In genomic region chr9:96045811-96046210, GRCh38 we compare ENCODE assay signal across 21 cellular contexts.
DNase-seq lines count a peak whose midpoint lies in the region; ATAC-seq and TF ChIP-seq lines count a peak whose summit lies in the region.
"Had no signal": no experiment of that assay in that cellular context is flagged by ENCODE, and none has a peak within 500 bp of the region (broad histone marks: within the 10 kb centered on the region; RNA-seq: fewer than 3 reads in every experiment).

No MANE protein-coding gene starts in this region.

- no peak overlapping the region for H3K4me3 ChIP-seq in mammary epithelial cell (replicated peaks in 1 of 3; ENCODE audit: insufficient read depth in 1 of 3, low read depth in 2 of 3, low read length in 3 of 3)
- H3K4me3 ChIP-seq: A549; BLaER1 treated with 17β-estradiol and CSF1 and Interleukin-3, amounts not matched to agents 10 nM and 100 nM; GM12878 had no signal

- H3K4me1 ChIP-seq in mammary epithelial cell (ENCODE audit: insufficient read depth, low read length): no peaks in the 10 kb centered on the region

- 87% methylated on average over 5 of the region's 5 CpGs for WGBS in mammary epithelial cell (ENCODE audit: low coverage, missing lambda C conversion rate)

- H3K4me3 Mint-ChIP-seq in activated naive CD8-positive, alpha-beta T cell: no peak overlapping the region
- H3K4me3 Mint-ChIP-seq in activated naive CD8-positive, alpha-beta T cell treated with anti-CD3 and anti-CD28 coated beads, Interleukin-2, amount 50 U/mL, for 24 hours: no peak overlapping the region
- no peak overlapping the region for H3K4me3 Mint-ChIP-seq in nephron
- H3K4me3 Mint-ChIP-seq: B cell; CD4-positive, alpha-beta T cell; CD8-positive, alpha-beta T cell had no signal

- no peaks in the 10 kb centered on the region for H3K9me3 Mint-ChIP-seq in activated naive CD8-positive, alpha-beta T cell (ENCODE audit: low read depth)
- H3K9me3 Mint-ChIP-seq in activated naive CD8-positive, alpha-beta T cell treated with anti-CD3 and anti-CD28 coated beads, Interleukin-2, amount 50 U/mL, for 24 hours: no peaks in the 10 kb centered on the region
- H3K9me3 Mint-ChIP-seq in nephron: peaks cover 4% of the 10 kb centered on the region
- H3K9me3 Mint-ChIP-seq: CD4-positive, alpha-beta T cell; CD8-positive, alpha-beta T cell had no signal

- CTCF ChIA-PET in mammary epithelial cell (lab: Charles Lee; ENCODE audit: low non-redundant PET): no interaction called here

- no peaks in the 10 kb centered on the region for H4K20me1 ChIP-seq in mammary epithelial cell (ENCODE audit: insufficient read depth, low read length)
- H4K20me1 ChIP-seq: BLaER1 treated with 17β-estradiol and CSF1 and Interleukin-3, amounts not matched to agents 10 nM and 100 nM had no signal

- no TSS peak for BruUV-seq in mammary epithelial cell (replicated peaks; lab: Mats Ljungman, UMichigan)

- intact Hi-C loops in posterior vena cava (cut with DNase I) (no loop called here), mammary epithelial cell (cut with micrococcal nuclease) (no loop called here)

- peak overlapping the region; percentile 11 for H3K27ac Mint-ChIP-seq in activated naive CD8-positive, alpha-beta T cell
- H3K27ac Mint-ChIP-seq in activated naive CD8-positive, alpha-beta T cell treated with anti-CD3 and anti-CD28 coated beads, Interleukin-2, amount 50 U/mL, for 24 hours: no peak overlapping the region
- peak overlapping the region in 2 of 3 experiments; percentile 79 to 99 for H3K27ac Mint-ChIP-seq in nephron
- H3K27ac Mint-ChIP-seq: B cell; CD4-positive, alpha-beta T cell; CD8-positive, alpha-beta T cell had no signal

- H3K9ac ChIP-seq in mammary epithelial cell (ENCODE audit: insufficient read depth, low read length): no peak overlapping the region

- H3K27me3 Mint-ChIP-seq in activated naive CD8-positive, alpha-beta T cell: no peaks in the 10 kb centered on the region
- H3K27me3 Mint-ChIP-seq in activated naive CD8-positive, alpha-beta T cell treated with anti-CD3 and anti-CD28 coated beads, Interleukin-2, amount 50 U/mL, for 24 hours: no peaks in the 10 kb centered on the region
- H3K27me3 Mint-ChIP-seq in nephron (ENCODE audit: low read depth): peaks cover 24% of the 10 kb centered on the region

- dilution Hi-C loops in mammary epithelial cell (cut with HindIII; ENCODE audit: low sequenced_read_pairs): no loop called here

- DNase-seq in activated naive CD8-positive, alpha-beta T cell treated with anti-CD3 and anti-CD28 coated beads, Interleukin-2, amount 50 U/mL, for 24 hours: no peak
- DNase-seq in cerebellar nuclear complex (lab: John Stamatoyannopoulos, UW): peak; percentile 18 to 49
- peak; percentile 5 for DNase-seq in posterior vena cava (ENCODE audit: low spot score)
- no peak for DNase-seq in NOMO-1 treated with dmso at 0.1 percent for 144 hours (lab: John Stamatoyannopoulos, UW; ENCODE audit: unreplicated experiment)
- no peak for DNase-seq in mammary epithelial cell
- DNase-seq: AML-193; Caco-2; Calu3; CD4-positive, alpha-beta T cell; CD8-positive, alpha-beta T cell; DMS79 treated with DMSO at 0.1 percent for 48 hours; GDM1 had no signal

- TF ChIP-seq CTCF in nephron (IDR thresholded peaks at IDR 0.05; ENCODE audit: unreplicated experiment in 3 of 3) (no peak), mammary epithelial cell (conservative IDR thresholded peaks at IDR 0.05 in 1 of 2, IDR thresholded peaks at IDR 0.05 in 1 of 2; ENCODE audit: extremely low read depth in 1 of 2, insufficient read depth in 1 of 2, low read depth in 1 of 2, low read length in 2 of 2) (no peak)

- no peak overlapping the region for H2AFZ ChIP-seq in mammary epithelial cell (ENCODE audit: low read depth, low read length)

- H3K27ac ChIP-seq in mammary epithelial cell (ENCODE audit: insufficient read depth, low read depth, low read length): no peak overlapping the region
- H3K27ac ChIP-seq: 22Rv1, A549, C4-2B had no signal

- in situ Hi-C loops in mammary epithelial cell (cut with MboI; ENCODE audit: low sequenced_read_pairs in 2 of 2): no loop called here

- H3K27me3 ChIP-seq in mammary epithelial cell (ENCODE audit: insufficient read depth, low read length): peaks cover 13% of the 10 kb centered on the region
- H3K27me3 ChIP-seq: BLaER1 treated with 17β-estradiol and CSF1 and Interleukin-3, amounts not matched to agents 10 nM and 100 nM had no signal

- no peaks in the 10 kb centered on the region for H3K79me2 ChIP-seq in mammary epithelial cell (ENCODE audit: insufficient read depth, low read length)

- H3K4me1 Mint-ChIP-seq in activated naive CD8-positive, alpha-beta T cell (ENCODE audit: low read depth): peaks cover 22% of the 10 kb centered on the region
- peaks cover 17% of the 10 kb centered on the region for H3K4me1 Mint-ChIP-seq in activated naive CD8-positive, alpha-beta T cell treated with anti-CD3 and anti-CD28 coated beads, Interleukin-2, amount 50 U/mL, for 24 hours
- H3K4me1 Mint-ChIP-seq in nephron: peaks cover 44% of the 10 kb centered on the region
- H3K4me1 Mint-ChIP-seq: B cell had no signal

- H3K36me3 ChIP-seq in mammary epithelial cell (ENCODE audit: insufficient read depth, low read length): no peaks in the 10 kb centered on the region
- H3K36me3 ChIP-seq: BLaER1 treated with 17β-estradiol and CSF1 and Interleukin-3, amounts not matched to agents 10 nM and 100 nM had no signal

- H3K9me3 ChIP-seq in mammary epithelial cell (replicated peaks; ENCODE audit: insufficient read depth, low read length): no peaks in the 10 kb centered on the region
- H3K9me3 ChIP-seq: A549, Caco-2 had no signal

- H3K4me2 ChIP-seq in mammary epithelial cell (ENCODE audit: insufficient read depth, low read depth, low read length): no peak overlapping the region
- H3K4me2 ChIP-seq: A549 had no signal

- no peaks in the 10 kb centered on the region for H3K36me3 Mint-ChIP-seq in activated naive CD8-positive, alpha-beta T cell
- H3K36me3 Mint-ChIP-seq in activated naive CD8-positive, alpha-beta T cell treated with anti-CD3 and anti-CD28 coated beads, Interleukin-2, amount 50 U/mL, for 24 hours (ENCODE audit: low read depth): no peaks in the 10 kb centered on the region
- H3K36me3 Mint-ChIP-seq in nephron (ENCODE audit: low read depth): no peaks in the 10 kb centered on the region
- H3K36me3 Mint-ChIP-seq: CD8-positive, alpha-beta T cell had no signal

- no peak for ATAC-seq in activated naive CD8-positive, alpha-beta T cell treated with anti-CD3 and anti-CD28 coated beads, Interleukin-2, amount 50 U/mL, for 24 hours
- ATAC-seq in HG03457 (IDR thresholded peaks at IDR 0.05; ENCODE audit: unreplicated experiment): no peak
- ATAC-seq: A549; CD8-positive, alpha-beta T cell; GM12878 had no signal

Comparison
In these comparisons a context has a peak if more than half of its experiments do, and no peak if none do; other contexts are left out.
1. DNase-seq: peak in cerebellar nuclear complex (2 of 2) and posterior vena cava (single experiment); none in activated naive CD8-positive, alpha-beta T cell treated with anti-CD3 and anti-CD28 coated beads, Interleukin-2, amount 50 U/mL, for 24 hours (single experiment), NOMO-1 treated with dmso at 0.1 percent for 144 hours (single experiment) and mammary epithelial cell (single experiment).